Comparison of ENCODE assay signal across 2 cellular contexts in genomic region chr19:40700083-40700482, GRCh38.
A peak's percentile ranks its signal among the peaks of the same experiment; 100 is the strongest.
TF ChIP-seq lines count a peak whose summit lies in the region.

No MANE protein-coding gene starts in this region.

TF ChIP-seq in GM23338, 12 proteins besides CTCF, POLR2A, EP300 and RAD21:
- TF ChIP-seq REST (IDR thresholded peaks at IDR 0.05; ENCODE audit: unreplicated experiment) = no peak

TF ChIP-seq in K562, 482 proteins besides CTCF, POLR2A, EP300 and RAD21:
- TF ChIP-seq POLR2G (IDR thresholded peaks at IDR 0.05; ENCODE audit: low read depth, low read length) (peak; percentile 47), XRCC5 (IDR thresholded peaks at IDR 0.05; ENCODE audit: low read depth, low read length) (no peak), NFIC (IDR thresholded peaks at IDR 0.05) (0 out of 2 replicates have a peak, but pooled peaks have one; percentile 15)
